Comparison of ENCODE assay signal across 19 cellular contexts in genomic region chr12:53998174-53998899, GRCh38. TPM values are rescaled to one million over a fixed set of nuclear protein-coding genes. Genes with fewer than 3 reads are reported as not detected.
DNase-seq lines count a peak whose midpoint lies in the region; ATAC-seq, FAIRE-seq and TF ChIP-seq lines count a peak whose summit lies in the region.
"Had no signal": no experiment of that assay in that cellular context is flagged by ENCODE, and none has a peak within 500 bp of the region (broad histone marks: within the 10 kb centered on the region; RNA-seq: fewer than 3 reads in every experiment).

No MANE protein-coding gene starts in this region.

- BruUV-seq in A673 (replicated peaks; lab: Mats Ljungman, UMichigan) = no TSS peak

- H3K9me3 Mint-ChIP-seq in neural crest cell = no peaks in the 10 kb centered on the region
- H3K9me3 Mint-ChIP-seq: activated CD4-positive, alpha-beta memory T cell treated with anti-CD3 and anti-CD28 coated beads, Interleukin-2, amount 10 ng/mL, durations not matched to agents 7 days and 5 days; activated naive CD8-positive, alpha-beta T cell treated with anti-CD3 and anti-CD28 coated beads, Interleukin-2, amount 50 U/mL, for 24 hours; stimulated activated naive CD8-positive, alpha-beta T cell treated with anti-CD3 and anti-CD28 coated beads, Interleukin-15, amount 100 ng/mL, for 72 hours had no signal

- no peak for ATAC-seq in GM21576 (IDR thresholded peaks at IDR 0.05; ENCODE audit: unreplicated experiment)
- ATAC-seq in GM21528 (IDR thresholded peaks at IDR 0.05; ENCODE audit: low FRiP score, unreplicated experiment) = no peak
- ATAC-seq: activated naive CD8-positive, alpha-beta T cell treated with anti-CD3 and anti-CD28 coated beads, Interleukin-2, amount 50 U/mL, for 24 hours; left lung; SK-N-SH treated with all-trans-retinoic acid at 6 μM for 48 hours; stimulated activated naive CD8-positive, alpha-beta T cell treated with anti-CD3 and anti-CD28 coated beads, Interleukin-15, amount 100 ng/mL, for 72 hours had no signal

- H3K27ac ChIP-seq in A673 (ENCODE audit: low read depth, low read length, poor library complexity, severe bottlenecking) = peak overlapping the region; percentile 98
- no peak overlapping the region for H3K27ac ChIP-seq in HUES6 (ENCODE audit: low read depth, low read length)
- H3K27ac ChIP-seq: left lung, prostate gland had no signal

- H3K9me3 ChIP-seq in A673 (ENCODE audit: low read depth, low read length, poor library complexity, severe bottlenecking) (no peaks in the 10 kb centered on the region), HUES6 (ENCODE audit: control insufficient read depth, insufficient read depth, low read depth, low read length) (no peaks in the 10 kb centered on the region)
- H3K9me3 ChIP-seq: left lung, prostate gland had no signal

- H3K27ac Mint-ChIP-seq in neural crest cell (ENCODE audit: unreplicated experiment) = no peak overlapping the region
- H3K27ac Mint-ChIP-seq: activated CD4-positive, alpha-beta memory T cell treated with anti-CD3 and anti-CD28 coated beads, Interleukin-2, amount 10 ng/mL, durations not matched to agents 7 days and 5 days; activated naive CD8-positive, alpha-beta T cell treated with anti-CD3 and anti-CD28 coated beads, Interleukin-2, amount 50 U/mL, for 24 hours; stimulated activated naive CD8-positive, alpha-beta T cell treated with anti-CD3 and anti-CD28 coated beads, Interleukin-15, amount 100 ng/mL, for 72 hours had no signal

- H3K36me3 Mint-ChIP-seq in neural crest cell (ENCODE audit: low read depth) = no peaks in the 10 kb centered on the region

- peaks cover 6% of the 10 kb centered on the region for H3K4me1 Mint-ChIP-seq in neural crest cell

- FAIRE-seq in H54 (lab: Jason Lieb, UNC) = no peak

- H3K4me1 ChIP-seq in A673 (ENCODE audit: insufficient read depth, low read length, poor library complexity, severe bottlenecking) = peaks cover 72% of the 10 kb centered on the region
- H3K4me1 ChIP-seq in HUES6 (ENCODE audit: control insufficient read depth, insufficient read depth, low read length) = peaks cover 5% of the 10 kb centered on the region; the same call in 1 of the 2 replicates
- H3K4me1 ChIP-seq: prostate gland had no signal

- POLR2A ChIA-PET in A673 (lab: Charles Lee; ENCODE audit: low non-redundant PET) = interaction anchor here (0.6 kb wide), 1 partner anchor 11 kb away, joined by 9 read pairs; no protein-coding TSS in a partner anchor

- no peak for DNase-seq in A673 (ENCODE audit: low spot score)
- peak; percentile 63 for DNase-seq in cerebellar cortex (ENCODE audit: low spot score)
- no peak for DNase-seq in neural crest cell (ENCODE audit: low read depth, low spot score)
- DNase-seq in H54 (ENCODE audit: insufficient read length, low spot score) = no peak
- DNase-seq in hypothalamus (lab: John Stamatoyannopoulos, UW) = no peak
- DNase-seq: activated CD4-positive, alpha-beta memory T cell treated with anti-CD3 and anti-CD28 coated beads, Interleukin-2, amount 10 ng/mL, durations not matched to agents 7 days and 5 days; activated naive CD8-positive, alpha-beta T cell treated with anti-CD3 and anti-CD28 coated beads, Interleukin-2, amount 50 U/mL, for 24 hours; central memory CD4-positive, alpha-beta T cell; DMS 273 treated with DMSO at 0.1 percent for 48 hours; effector CD8-positive, alpha-beta T cell; NCI-H69; stimulated activated naive CD8-positive, alpha-beta T cell treated with anti-CD3 and anti-CD28 coated beads, Interleukin-15, amount 100 ng/mL, for 72 hours had no signal

- H3K27me3 ChIP-seq in A673 (replicated peaks; ENCODE audit: insufficient read depth, low read depth, low read length, poor library complexity) = no peaks in the 10 kb centered on the region
- peaks cover 100% of the 10 kb centered on the region for H3K27me3 ChIP-seq in HUES6 (ENCODE audit: control insufficient read depth, insufficient read depth, low read length)

- intact Hi-C loops in A673 (cut with micrococcal nuclease; ENCODE audit: unreplicated experiment) = no loop called here

- peak overlapping the region; percentile 83 for H3K4me3 Mint-ChIP-seq in neural crest cell
- H3K4me3 Mint-ChIP-seq: activated CD4-positive, alpha-beta memory T cell treated with anti-CD3 and anti-CD28 coated beads, Interleukin-2, amount 10 ng/mL, durations not matched to agents 7 days and 5 days; activated naive CD8-positive, alpha-beta T cell treated with anti-CD3 and anti-CD28 coated beads, Interleukin-2, amount 50 U/mL, for 24 hours had no signal

- H3K4me3 ChIP-seq in A673 (ENCODE audit: low read depth, low read length, poor library complexity, severe bottlenecking) = peak overlapping the region; percentile 70
- peak overlapping the region; percentile 20; the same call in 1 of the 2 replicates for H3K4me3 ChIP-seq in HUES6 (ENCODE audit: low read depth, low read length)
- H3K4me3 ChIP-seq: left lung, prostate gland had no signal

- peak overlapping the region; percentile 51 for H3K9ac ChIP-seq in HUES6 (ENCODE audit: low read length)

- no peak for TF ChIP-seq CTCF in A673 (conservative IDR thresholded peaks at IDR 0.05; ENCODE audit: low read depth, low read length)
- no peak for TF ChIP-seq CTCF in neural crest cell (conservative IDR thresholded peaks at IDR 0.05)

- peaks cover 100% of the 10 kb centered on the region for H3K27me3 Mint-ChIP-seq in neural crest cell (ENCODE audit: low read depth)

- CTCF ChIA-PET in A673 (lab: Charles Lee) = interaction anchor here (1.8 kb wide), 1 partner anchor 11 kb away, joined by 19 read pairs; the partner anchor contains the start of gene HOXC8

- no peak for TF ChIP-seq POLR2A in H54 (IDR thresholded peaks at IDR 0.05; ENCODE audit: low read depth, low read length)

- peaks cover 9% of the 10 kb centered on the region for H3K36me3 ChIP-seq in A673 (ENCODE audit: insufficient read depth, low read length, poor library complexity, severe bottlenecking)
- no peaks in the 10 kb centered on the region for H3K36me3 ChIP-seq in HUES6 (ENCODE audit: control insufficient read depth, insufficient read depth, low read length)
- H3K36me3 ChIP-seq: left lung, prostate gland had no signal

RNA-seq across cellular contexts. Expression of gene HOXC9, which starts 1.6 kb away (rescaled TPM):
- total RNA-seq in A673 (2021) = 21.1 and 22.3 TPM in 2 replicates
- total RNA-seq in neural crest cell = 5.6 and 6.3 TPM in 2 replicates
- total RNA-seq: activated CD4-positive, alpha-beta memory T cell treated with anti-CD3 and anti-CD28 coated beads, Interleukin-2, amount 10 ng/mL, durations not matched to agents 7 days and 5 days had no signal

RNA-seq across cellular contexts. Expression of gene HOXC8, which starts 10.4 kb away (rescaled TPM):
- total RNA-seq in A673 (2021) = 10.9 and 11.1 TPM in 2 replicates
- 4.5 and 4.8 TPM in 2 replicates for total RNA-seq in neural crest cell
- total RNA-seq: activated CD4-positive, alpha-beta memory T cell treated with anti-CD3 and anti-CD28 coated beads, Interleukin-2, amount 10 ng/mL, durations not matched to agents 7 days and 5 days; OCI-LY7 had no signal

RNA-seq across cellular contexts. Expression of gene HOXC10, which starts 13.4 kb away (rescaled TPM):
- 27.8 and 30.4 TPM in 2 replicates for total RNA-seq in A673 (2021)
- total RNA-seq in neural crest cell = 1.8 TPM in 2 replicates
- total RNA-seq: activated CD4-positive, alpha-beta memory T cell treated with anti-CD3 and anti-CD28 coated beads, Interleukin-2, amount 10 ng/mL, durations not matched to agents 7 days and 5 days; left lung had no signal

RNA-seq across cellular contexts. Expression of gene HOTAIR, which starts 23.6 kb away (rescaled TPM):
- 5.4 and 5.5 TPM in 2 replicates for total RNA-seq in A673 (2021)
- total RNA-seq in neural crest cell = not detected in 2 replicates
- total RNA-seq: activated CD4-positive, alpha-beta memory T cell treated with anti-CD3 and anti-CD28 coated beads, Interleukin-2, amount 10 ng/mL, durations not matched to agents 7 days and 5 days; left lung had no signal

RNA-seq across cellular contexts. Expression of gene HOXC11, which starts 25.4 kb away (rescaled TPM):
- total RNA-seq in A673 (2021) (5.7 and 7.0 TPM in 2 replicates), neural crest cell (not detected in 2 replicates)
- total RNA-seq: activated CD4-positive, alpha-beta memory T cell treated with anti-CD3 and anti-CD28 coated beads, Interleukin-2, amount 10 ng/mL, durations not matched to agents 7 days and 5 days; left lung; prostate gland had no signal

Comparison
In these comparisons a context has a peak if more than half of its experiments do, and no peak if none do; other contexts are left out.
1. RNA of gene HOXC10, which starts 13.4 kb away (total RNA-seq): 27.8 to 30.4 TPM in A673; 1.8 TPM in neural crest cell; every median in the first group is over 10 times any median in the second.